ENCODE assay signal across 2 cellular contexts in genomic region chr2:74646829-74647482, GRCh38.
TF ChIP-seq lines count a peak whose summit lies in the region.

No MANE protein-coding gene starts in this region.

TF ChIP-seq in A549, 52 proteins besides CTCF, POLR2A, EP300 and RAD21 (continued from another document):
- TF ChIP-seq, protein P1, sequence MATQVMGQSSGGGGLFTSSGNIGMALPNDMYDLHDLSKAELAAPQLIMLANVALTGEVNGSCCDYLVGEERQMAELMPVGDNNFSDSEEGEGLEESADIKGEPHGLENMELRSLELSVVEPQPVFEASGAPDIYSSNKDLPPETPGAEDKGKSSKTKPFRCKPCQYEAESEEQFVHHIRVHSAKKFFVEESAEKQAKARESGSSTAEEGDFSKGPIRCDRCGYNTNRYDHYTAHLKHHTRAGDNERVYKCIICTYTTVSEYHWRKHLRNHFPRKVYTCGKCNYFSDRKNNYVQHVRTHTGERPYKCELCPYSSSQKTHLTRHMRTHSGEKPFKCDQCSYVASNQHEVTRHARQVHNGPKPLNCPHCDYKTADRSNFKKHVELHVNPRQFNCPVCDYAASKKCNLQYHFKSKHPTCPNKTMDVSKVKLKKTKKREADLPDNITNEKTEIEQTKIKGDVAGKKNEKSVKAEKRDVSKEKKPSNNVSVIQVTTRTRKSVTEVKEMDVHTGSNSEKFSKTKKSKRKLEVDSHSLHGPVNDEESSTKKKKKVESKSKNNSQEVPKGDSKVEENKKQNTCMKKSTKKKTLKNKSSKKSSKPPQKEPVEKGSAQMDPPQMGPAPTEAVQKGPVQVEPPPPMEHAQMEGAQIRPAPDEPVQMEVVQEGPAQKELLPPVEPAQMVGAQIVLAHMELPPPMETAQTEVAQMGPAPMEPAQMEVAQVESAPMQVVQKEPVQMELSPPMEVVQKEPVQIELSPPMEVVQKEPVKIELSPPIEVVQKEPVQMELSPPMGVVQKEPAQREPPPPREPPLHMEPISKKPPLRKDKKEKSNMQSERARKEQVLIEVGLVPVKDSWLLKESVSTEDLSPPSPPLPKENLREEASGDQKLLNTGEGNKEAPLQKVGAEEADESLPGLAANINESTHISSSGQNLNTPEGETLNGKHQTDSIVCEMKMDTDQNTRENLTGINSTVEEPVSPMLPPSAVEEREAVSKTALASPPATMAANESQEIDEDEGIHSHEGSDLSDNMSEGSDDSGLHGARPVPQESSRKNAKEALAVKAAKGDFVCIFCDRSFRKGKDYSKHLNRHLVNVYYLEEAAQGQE (IDR thresholded peaks at IDR 0.05) = no peak

TF ChIP-seq in HCT116, 20 proteins besides CTCF, POLR2A, EP300 and RAD21 (continued from another document):
- TF ChIP-seq CBX3 (IDR thresholded peaks at IDR 0.05; ENCODE audit: low read depth) = no peak; the same call in 1 of the 2 replicates
- TF ChIP-seq SRF (IDR thresholded peaks at IDR 0.05; ENCODE audit: low read depth) = no peak
- no peak for TF ChIP-seq ZNF274 (IDR thresholded peaks at IDR 0.05; ENCODE audit: low read depth, low read length)
- no peak for TF ChIP-seq ELF1 (IDR thresholded peaks at IDR 0.05; ENCODE audit: borderline replicate concordance, low read depth)
- no peak for TF ChIP-seq ZFX (IDR thresholded peaks at IDR 0.05)
- TF ChIP-seq TCF7L2 (IDR thresholded peaks at IDR 0.05; ENCODE audit: borderline replicate concordance, extremely low read depth, insufficient read depth, insufficient read length) = no peak
- no peak for TF ChIP-seq JUND (IDR thresholded peaks at IDR 0.05)
- TF ChIP-seq, protein P2, sequence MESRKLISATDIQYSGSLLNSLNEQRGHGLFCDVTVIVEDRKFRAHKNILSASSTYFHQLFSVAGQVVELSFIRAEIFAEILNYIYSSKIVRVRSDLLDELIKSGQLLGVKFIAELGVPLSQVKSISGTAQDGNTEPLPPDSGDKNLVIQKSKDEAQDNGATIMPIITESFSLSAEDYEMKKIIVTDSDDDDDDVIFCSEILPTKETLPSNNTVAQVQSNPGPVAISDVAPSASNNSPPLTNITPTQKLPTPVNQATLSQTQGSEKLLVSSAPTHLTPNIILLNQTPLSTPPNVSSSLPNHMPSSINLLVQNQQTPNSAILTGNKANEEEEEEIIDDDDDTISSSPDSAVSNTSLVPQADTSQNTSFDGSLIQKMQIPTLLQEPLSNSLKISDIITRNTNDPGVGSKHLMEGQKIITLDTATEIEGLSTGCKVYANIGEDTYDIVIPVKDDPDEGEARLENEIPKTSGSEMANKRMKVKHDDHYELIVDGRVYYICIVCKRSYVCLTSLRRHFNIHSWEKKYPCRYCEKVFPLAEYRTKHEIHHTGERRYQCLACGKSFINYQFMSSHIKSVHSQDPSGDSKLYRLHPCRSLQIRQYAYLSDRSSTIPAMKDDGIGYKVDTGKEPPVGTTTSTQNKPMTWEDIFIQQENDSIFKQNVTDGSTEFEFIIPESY (IDR thresholded peaks at IDR 0.05; ENCODE audit: extremely low read depth, insufficient replicate concordance, low read length) = no peak
- no peak for TF ChIP-seq POLR2AphosphoS5 (IDR thresholded peaks at IDR 0.05; ENCODE audit: low read depth, low read length)
